Comparison of ENCODE assay signal across 8 cellular contexts in the genomic region with DNA sequence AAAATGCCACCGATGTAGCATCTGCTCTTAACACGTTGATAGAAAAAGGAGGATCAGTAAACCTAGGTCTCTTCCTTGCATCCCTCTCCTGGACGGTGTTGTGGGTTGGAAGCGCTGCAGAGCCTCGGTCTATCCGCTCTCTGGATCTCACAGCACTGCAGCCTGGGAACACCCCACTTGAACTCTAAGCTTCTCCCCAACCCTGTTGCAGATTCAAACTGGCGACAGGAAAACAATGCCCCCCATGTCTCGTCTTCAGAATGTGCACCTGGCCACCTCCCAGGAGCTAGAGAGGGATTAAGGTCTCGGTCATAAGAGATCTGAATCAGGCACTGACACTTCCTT. TPM values are rescaled to one million over a fixed set of nuclear protein-coding genes. Genes with fewer than 3 reads are reported as not detected.
A peak's percentile ranks its signal among the peaks of the same experiment; 100 is the strongest.
DNase-seq lines count a peak whose midpoint lies in the region; FAIRE-seq and TF ChIP-seq lines count a peak whose summit lies in the region.

No MANE protein-coding gene starts in this region.

- no peaks in the 10 kb centered on the region for H3K9me3 ChIP-seq in astrocyte (ENCODE audit: insufficient read depth, low read depth, low read length)
- H3K9me3 ChIP-seq in liver (ENCODE audit: control insufficient read depth in 4 of 4, low read length in 3 of 4), result no peaks in the 10 kb centered on the region
- no peaks in the 10 kb centered on the region for H3K9me3 ChIP-seq in suprapubic skin

- peak overlapping the region; percentile 100 for H3K4me3 Mint-ChIP-seq in activated CD4-positive, alpha-beta T cell treated with anti-CD3 and anti-CD28 coated beads, Interleukin-2, amount 10 ng/mL, durations not matched to agents 24 days and 14 days
- H3K4me3 Mint-ChIP-seq in astrocyte (ENCODE audit: unreplicated experiment), result peak overlapping the region; percentile 100

- TF ChIP-seq POLR2A in suprapubic skin (IDR thresholded peaks at IDR 0.05) (no peak), GM12892 (IDR thresholded peaks at IDR 0.05; ENCODE audit: low read depth, low read length) (no peak)

- WGBS in liver, result 2% methylated on average over 9 of the region's 9 CpGs
- 2% methylated on average over 9 of the region's 9 CpGs for WGBS in suprapubic skin

- H3K9me3 Mint-ChIP-seq in activated CD4-positive, alpha-beta T cell treated with anti-CD3 and anti-CD28 coated beads, Interleukin-2, amount 10 ng/mL, durations not matched to agents 24 days and 14 days, result peaks cover 6% of the 10 kb centered on the region
- H3K9me3 Mint-ChIP-seq in astrocyte (ENCODE audit: unreplicated experiment), result no peaks in the 10 kb centered on the region

- no peaks in the 10 kb centered on the region for H4K20me1 ChIP-seq in astrocyte (ENCODE audit: insufficient read depth, low read length)

- TF ChIP-seq RAD21 in liver (IDR thresholded peaks at IDR 0.05), result no peak

- peak overlapping the region; percentile 100 for H3K4me2 ChIP-seq in astrocyte (ENCODE audit: low read length)

- TF ChIP-seq CTCF in astrocyte (IDR thresholded peaks at IDR 0.05; ENCODE audit: insufficient read depth, low read depth, low read length) (no peak), liver (IDR thresholded peaks at IDR 0.05; ENCODE audit: low read depth, low read length, missing input control) (no peak), suprapubic skin (IDR thresholded peaks at IDR 0.05) (no peak)

- no peak for FAIRE-seq in astrocyte (lab: Jason Lieb, UNC)
- FAIRE-seq in GM12892 (lab: Jason Lieb, UNC), result no peak

- H3K4me3 ChIP-seq in astrocyte (ENCODE audit: insufficient read depth, low read depth, low read length) (peak overlapping the region; percentile 98), liver (ENCODE audit: low read depth in 1 of 3, low read length in 3 of 3) (peak overlapping the region; percentile 69 to 94 (median 73)), suprapubic skin (peak overlapping the region; percentile 89)

- peak overlapping the region; percentile 97 for H2AFZ ChIP-seq in astrocyte (ENCODE audit: low read depth, low read length)

- H3K27me3 ChIP-seq in astrocyte (ENCODE audit: insufficient read depth, low read length) (no peaks in the 10 kb centered on the region), liver (ENCODE audit: control insufficient read depth in 4 of 4, insufficient read depth in 4 of 4, low read length in 3 of 4) (no peaks in the 10 kb centered on the region), suprapubic skin (no peaks in the 10 kb centered on the region)

- peaks cover 23% of the 10 kb centered on the region for H3K4me1 Mint-ChIP-seq in activated CD4-positive, alpha-beta T cell treated with anti-CD3 and anti-CD28 coated beads, Interleukin-2, amount 10 ng/mL, durations not matched to agents 24 days and 14 days
- H3K4me1 Mint-ChIP-seq in astrocyte (ENCODE audit: low read depth, unreplicated experiment), result peaks cover 6% of the 10 kb centered on the region

- H3K27ac Mint-ChIP-seq in activated CD4-positive, alpha-beta T cell treated with anti-CD3 and anti-CD28 coated beads, Interleukin-2, amount 10 ng/mL, durations not matched to agents 24 days and 14 days, result peak overlapping the region; percentile 100
- H3K27ac Mint-ChIP-seq in astrocyte (ENCODE audit: unreplicated experiment), result peak overlapping the region; percentile 90

- peaks cover 13% of the 10 kb centered on the region for H3K4me1 ChIP-seq in astrocyte (ENCODE audit: insufficient read depth, low read length)
- H3K4me1 ChIP-seq in liver (ENCODE audit: control insufficient read depth in 4 of 4, insufficient read depth in 4 of 4, low read length in 3 of 4), result peaks cover 3 to 14% (median 12%) of the 10 kb centered on the region in 4 donors
- H3K4me1 ChIP-seq in suprapubic skin, result peaks cover 8% of the 10 kb centered on the region

- H3K27ac ChIP-seq in astrocyte (ENCODE audit: low read depth, low read length) (peak overlapping the region; percentile 79), liver (ENCODE audit: low read depth in 1 of 2, low read length in 2 of 2) (peak overlapping the region; percentile 22 to 74), suprapubic skin (peak overlapping the region; percentile 66)

- intact Hi-C loops in activated CD4-positive, alpha-beta T cell treated with anti-CD3 and anti-CD28 coated beads, Interleukin-2, amount 10 ng/mL, durations not matched to agents 24 days and 14 days (cut with micrococcal nuclease), result loop anchor here (1.0 to 5.0 kb wide), 7 partner anchors 49 to 791 kb away; partner anchors contain the start of genes CCDC15, DDX25, PUS3 and SIAE

- DNase-seq in activated CD4-positive, alpha-beta T cell treated with anti-CD3 and anti-CD28 coated beads, Interleukin-2, amount 10 ng/mL, durations not matched to agents 24 days and 14 days, result peak; percentile 75
- no peak for DNase-seq in activated CD4-positive, alpha-beta T cell treated with anti-CD3 and anti-CD28 coated beads, Interleukin-2, amount 50 U/mL, for 4 hours
- DNase-seq in NCI-H146 (lab: John Stamatoyannopoulos, UW), result peak; percentile 49
- no peak for DNase-seq in astrocyte (ENCODE audit: low read depth)
- DNase-seq in suprapubic skin (ENCODE audit: low spot score in 2 of 2), result no peak
- no peak for DNase-seq in GM12892 (ENCODE audit: insufficient read length)
- no peak for DNase-seq in NK-92 treated with Interleukin-12 subunit alpha and Interleukin-12 subunit beta, amount 100 ng/mL, for 24 hours (lab: John Stamatoyannopoulos, UW)

- no peaks in the 10 kb centered on the region for H3K36me3 ChIP-seq in astrocyte (ENCODE audit: insufficient read depth, low read length)
- no peaks in the 10 kb centered on the region for H3K36me3 ChIP-seq in liver (ENCODE audit: control insufficient read depth in 4 of 4, insufficient read depth in 3 of 4, low read depth in 1 of 4, low read length in 3 of 4)
- no peaks in the 10 kb centered on the region for H3K36me3 ChIP-seq in suprapubic skin

- TF ChIP-seq EP300 in suprapubic skin (IDR thresholded peaks at IDR 0.05), result no peak

- H3K27me3 Mint-ChIP-seq in activated CD4-positive, alpha-beta T cell treated with anti-CD3 and anti-CD28 coated beads, Interleukin-2, amount 10 ng/mL, durations not matched to agents 24 days and 14 days, result peaks cover 2% of the 10 kb centered on the region
- H3K27me3 Mint-ChIP-seq in astrocyte (ENCODE audit: low read depth, unreplicated experiment), result no peaks in the 10 kb centered on the region

- H3K36me3 Mint-ChIP-seq in activated CD4-positive, alpha-beta T cell treated with anti-CD3 and anti-CD28 coated beads, Interleukin-2, amount 10 ng/mL, durations not matched to agents 24 days and 14 days (ENCODE audit: low read depth), result peaks cover 7% of the 10 kb centered on the region
- no peaks in the 10 kb centered on the region for H3K36me3 Mint-ChIP-seq in astrocyte (ENCODE audit: low read depth, unreplicated experiment)

- H3K9ac ChIP-seq in astrocyte (ENCODE audit: low read length) (peak overlapping the region; percentile 93), liver (ENCODE audit: low read depth in 1 of 2, low read length in 2 of 2) (peak overlapping the region; percentile 76 to 89)

- H3K79me2 ChIP-seq in astrocyte (ENCODE audit: insufficient read depth, low read length), result peaks cover 10% of the 10 kb centered on the region

TF ChIP-seq in liver, 16 proteins besides CTCF, POLR2A, EP300 and RAD21 (continues in another document):
- TF ChIP-seq ATF3 (IDR thresholded peaks at IDR 0.05) (no peak), FOXA2 (IDR thresholded peaks at IDR 0.05) (no peak), EGR1 (IDR thresholded peaks at IDR 0.05; ENCODE audit: low read depth in 2 of 2) (no peak), TAF1 (conservative IDR thresholded peaks at IDR 0.05) (no peak), NR2F2 (IDR thresholded peaks at IDR 0.05) (no peak), JUND (IDR thresholded peaks at IDR 0.05) (no peak), MAX (IDR thresholded peaks at IDR 0.05) (no peak), FOXA1 (IDR thresholded peaks at IDR 0.05) (no peak), GABPA (IDR thresholded peaks at IDR 0.05 in 1 of 2, conservative IDR thresholded peaks at IDR 0.05 in 1 of 2) (no peak), HNF4A (conservative IDR thresholded peaks at IDR 0.05) (no peak), HNF4G (IDR thresholded peaks at IDR 0.05) (no peak), YY1 (IDR thresholded peaks at IDR 0.05) (no peak), RXRA (IDR thresholded peaks at IDR 0.05) (no peak)

RNA-seq across cellular contexts. Expression of gene TMEM218, which starts 0.5 kb away (rescaled TPM):
- 17.3 and 18.2 TPM in 2 replicates for total RNA-seq in activated CD4-positive, alpha-beta T cell treated with anti-CD3 and anti-CD28 coated beads, Interleukin-2, amount 10 ng/mL, durations not matched to agents 24 days and 14 days
- total RNA-seq in astrocyte, result 11.6 and 11.9 TPM in 2 replicates
- 10 to 100 TPM; 11.1 to 13.4 TPM for total RNA-seq in liver
- 10 to 100 TPM; 14.7 to 16.4 TPM for polyA plus RNA-seq in liver
- total RNA-seq in suprapubic skin, result 10 to 100 TPM in 3 of 4 donors, 1 to 10 TPM in 1; 9.9 to 19.9 (median 14.6) TPM
- 24.7 TPM for polyA plus RNA-seq in GM12892 (2012; ENCODE audit: missing spikeins)

RNA-seq across cellular contexts. Expression of gene SLC37A2, which starts 47.9 kb away (rescaled TPM):
- 0.07 TPM in 2 replicates for total RNA-seq in activated CD4-positive, alpha-beta T cell treated with anti-CD3 and anti-CD28 coated beads, Interleukin-2, amount 10 ng/mL, durations not matched to agents 24 days and 14 days
- total RNA-seq in astrocyte, result 0.62 and 1.3 TPM in 2 replicates
- 10 to 100 TPM in 1 of 2 donors, 1 to 10 TPM in 1; 6.7 to 12.3 TPM for total RNA-seq in liver
- polyA plus RNA-seq in liver, result 1 to 10 TPM in 1 of 2 donors, under 1 TPM in 1; 0.51 to 4.4 TPM
- 100 to 1,000 TPM in 3 of 4 donors, 10 to 100 TPM in 1; 67.3 to 189 (median 119) TPM for total RNA-seq in suprapubic skin
- 1.4 TPM for polyA plus RNA-seq in GM12892 (2012; ENCODE audit: missing spikeins)

RNA-seq across cellular contexts. Expression of gene PKNOX2, which starts 53.6 kb away (rescaled TPM):
- not detected in 2 replicates for total RNA-seq in activated CD4-positive, alpha-beta T cell treated with anti-CD3 and anti-CD28 coated beads, Interleukin-2, amount 10 ng/mL, durations not matched to agents 24 days and 14 days
- total RNA-seq in astrocyte (53.4 and 69.9 TPM in 2 replicates), liver (under 1 TPM; 0.23 to 0.25 TPM), suprapubic skin (1 to 10 TPM; 1.5 to 8.2 (median 3.6) TPM)
- under 1 TPM; 0.14 to 0.29 TPM for polyA plus RNA-seq in liver
- not detected for polyA plus RNA-seq in GM12892 (2012; ENCODE audit: missing spikeins)

Comparison
In these comparisons a context has a peak if more than half of its experiments do, and no peak if none do; other contexts are left out.
1. DNase-seq: peak in activated CD4-positive, alpha-beta T cell treated with anti-CD3 and anti-CD28 coated beads, Interleukin-2, amount 10 ng/mL, durations not matched to agents 24 days and 14 days (single experiment) and NCI-H146 (single experiment); none in activated CD4-positive, alpha-beta T cell treated with anti-CD3 and anti-CD28 coated beads, Interleukin-2, amount 50 U/mL, for 4 hours (0 of 2), astrocyte (single experiment), suprapubic skin (0 of 2), GM12892 (single experiment) and NK-92 treated with Interleukin-12 subunit alpha and Interleukin-12 subunit beta, amount 100 ng/mL, for 24 hours (single experiment).
2. RNA of gene SLC37A2, which starts 47.9 kb away (total RNA-seq): 67.3 to 189 TPM in suprapubic skin; 6.7 to 12.3 TPM in liver, 0.62 to 1.3 TPM in astrocyte and 0.07 TPM in activated CD4-positive, alpha-beta T cell treated with anti-CD3 and anti-CD28 coated beads, Interleukin-2, amount 10 ng/mL, durations not matched to agents 24 days and 14 days; every median in the first group is over 4 times any median in the second.
3. Peak in every context shown above with its lines, with median percentiles within 50 percentile points of each other: H3K27ac ChIP-seq and H3K4me3 ChIP-seq.